In the genomic region with DNA sequence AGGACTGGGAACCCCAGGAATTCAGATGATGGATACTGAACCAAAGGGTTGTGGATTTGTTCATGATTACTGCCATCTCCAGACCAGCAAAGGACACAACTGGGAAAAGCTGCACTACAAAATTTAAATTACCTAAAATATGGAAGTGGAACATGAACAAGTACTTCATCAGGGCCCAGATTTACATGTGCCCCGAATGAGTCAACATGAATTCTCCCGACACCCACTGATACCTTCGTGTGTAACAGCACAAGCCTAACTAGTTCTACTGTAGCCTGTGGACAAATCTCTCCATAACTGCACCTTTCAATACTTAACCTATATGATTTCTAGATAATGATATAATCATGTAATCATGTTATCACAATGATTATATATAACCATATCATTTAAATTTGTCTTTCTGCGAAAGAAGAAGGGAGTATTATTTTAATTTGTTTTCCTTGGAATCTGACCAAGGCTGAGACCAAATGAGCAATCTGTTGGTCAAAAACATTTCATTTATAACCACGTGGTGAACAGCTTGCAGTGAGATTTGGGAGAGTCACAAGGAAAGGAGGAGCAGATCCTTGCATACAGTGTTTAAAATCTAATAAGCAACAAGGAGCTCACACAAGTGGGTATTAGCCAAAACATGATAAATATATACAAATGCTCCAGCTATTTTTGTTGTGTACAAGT, we compare ENCODE assay signal across 21 cellular contexts.
DNase-seq lines count a peak whose midpoint lies in the region; ATAC-seq, FAIRE-seq and TF ChIP-seq lines count a peak whose summit lies in the region.
"Had no signal": no experiment of that assay in that cellular context is flagged by ENCODE, and none has a peak within 500 bp of the region (broad histone marks: within the 10 kb centered on the region; RNA-seq: fewer than 3 reads in every experiment).

No MANE protein-coding gene starts in this region.

- no peaks in the 10 kb centered on the region for H3K79me2 ChIP-seq in GM12878 (ENCODE audit: control insufficient read depth, insufficient read depth, low read length)

- RAD21 ChIA-PET in GM12878 (lab: Charles Lee; ENCODE audit: unreplicated experiment) = interaction anchor here (1.1 to 2.0 kb wide), 2 partner anchors 9 to 142 kb away, joined by 3 to 7 read pairs; no protein-coding TSS in a partner anchor

- TF ChIP-seq CTCF in GM12878 (IDR thresholded peaks at IDR 0.05 in 2 of 3, conservative IDR thresholded peaks at IDR 0.05 in 1 of 3; ENCODE audit: control insufficient read depth in 2 of 3, extremely low read depth in 1 of 3, insufficient read depth in 1 of 3, low read depth in 3 of 3, low read length in 3 of 3) = no peak

- CTCF ChIA-PET in GM12878 (lab: Yijun Ruan, JAX) = interaction anchor here (0.5 to 5.9 kb wide), 11 partner anchors 9 to 159 kb away, joined by 3 to 37 read pairs (median 3); no protein-coding TSS in a partner anchor

- H3K4me2 ChIP-seq in GM12878 (ENCODE audit: control insufficient read depth, insufficient read depth) = no peak overlapping the region

- POLR2A ChIA-PET in GM12878 (lab: Charles Lee) = no interaction called here

- no peak for TF ChIP-seq EP300 in GM12878 (IDR thresholded peaks at IDR 0.05; ENCODE audit: borderline replicate concordance in 1 of 2, control insufficient read depth in 1 of 2, low read depth in 2 of 2, low read length in 2 of 2)

- no peak overlapping the region for H3K27ac ChIP-seq in GM12878 (ENCODE audit: control insufficient read depth, insufficient read depth)
- H3K27ac ChIP-seq: ascending aorta, psoas muscle, SK-N-MC, tibial artery had no signal

- H3K4me3 ChIP-seq in GM12878 = no peak overlapping the region
- H3K4me3 ChIP-seq: ascending aorta, psoas muscle, SK-N-MC, tibial artery had no signal

- no peaks in the 10 kb centered on the region for H3K27me3 ChIP-seq in GM12878 (replicated peaks in 1 of 2; ENCODE audit: control insufficient read depth in 2 of 2, insufficient read depth in 2 of 2, low read length in 1 of 2)
- H3K27me3 ChIP-seq: ascending aorta had no signal

- intact Hi-C loops in GM12878 (cut with micrococcal nuclease; ENCODE audit: unreplicated experiment) = no loop called here

- H3K9ac ChIP-seq in GM12878 (ENCODE audit: control insufficient read depth, insufficient read depth, low read length) = no peak overlapping the region

- no peak for DNase-seq in GM12878 (ENCODE audit: low read depth, low spot score)
- DNase-seq in iris pigment epithelial cell (ENCODE audit: low read depth) = peak; percentile 24
- DNase-seq in activated CD4-positive, CD25-positive, alpha-beta regulatory T cell (lab: John Stamatoyannopoulos, UW) = no peak
- DNase-seq in activated CD8-positive, alpha-beta memory T cell treated with anti-CD3 and anti-CD28 coated beads, Interleukin-2, amount 50 U/mL, for 4 hours = no peak
- DNase-seq in islet precursor cell = no peak
- DNase-seq: activated CD4-positive, alpha-beta T cell treated with anti-CD3 and anti-CD28 coated beads for 36 hours; activated effector memory CD4-positive, alpha-beta T cell treated with anti-CD3 and anti-CD28 coated beads, Interleukin-2, amount 50 U/mL, for 16 hours; EL; GOT3; NCI-H1694 treated with DMSO at 0.1 percent for 48 hours; NCI-H510A treated with DMSO at 0.1 percent for 48 hours; OCI-M1; psoas muscle; T1000; tibial artery had no signal

- in situ Hi-C loops in GM12878 (cut with MboI) = no loop called here

- H3K4me1 ChIP-seq in GM12878 (ENCODE audit: control insufficient read depth, insufficient read depth, low read length) = peaks cover 19% of the 10 kb centered on the region
- H3K4me1 ChIP-seq: ascending aorta, psoas muscle had no signal

- H3K36me3 ChIP-seq in GM12878 (ENCODE audit: control insufficient read depth in 2 of 2, insufficient read depth in 2 of 2, low read length in 1 of 2) = no peaks in the 10 kb centered on the region
- H3K36me3 ChIP-seq: ascending aorta, tibial artery had no signal

- no peak for FAIRE-seq in GM12878 (lab: Jason Lieb, UNC)
- FAIRE-seq: keratinocyte had no signal

- SMC1A ChIA-PET in GM12878 (lab: Charles Lee; ENCODE audit: uncharacterized antibody, unreplicated experiment) = interaction anchor here (0.8 to 1.1 kb wide), 4 partner anchors 8 to 477 kb away, joined by 3 to 7 read pairs (median 4); no protein-coding TSS in a partner anchor

- H2AFZ ChIP-seq in GM12878 (ENCODE audit: control insufficient read depth, low read depth, low read length) = no peak overlapping the region; the same call in 1 of the 2 replicates

- WGBS in GM12878 (ENCODE audit: insufficient coverage, insufficient replicate concordance, low lambda C conversion rate, missing lambda C conversion rate) = 32% methylated on average over 5 of the region's 5 CpGs

- no TSS peak for BruUV-seq in GM12878 (replicated peaks; lab: Mats Ljungman, UMichigan)

- TF ChIP-seq POLR2A in GM12878 (IDR thresholded peaks at IDR 0.05; ENCODE audit: low read depth, low read length) = no peak

- TF ChIP-seq RAD21 in GM12878 (IDR thresholded peaks at IDR 0.05; ENCODE audit: insufficient read depth, low read depth, low read length) = no peak

- H4K20me1 ChIP-seq in GM12878 (ENCODE audit: control insufficient read depth, insufficient read depth) = no peaks in the 10 kb centered on the region

- H3K9me3 ChIP-seq in GM12878 (replicated peaks; ENCODE audit: control insufficient read depth, insufficient read depth, low read length) = no peaks in the 10 kb centered on the region; the same call in 2 of the 3 replicates
- H3K9me3 ChIP-seq: ascending aorta, psoas muscle, tibial artery had no signal

- ATAC-seq in GM18909 (IDR thresholded peaks at IDR 0.05; ENCODE audit: poor library complexity, unreplicated experiment) (peak; percentile 33), HG02973 (IDR thresholded peaks at IDR 0.05; ENCODE audit: unreplicated experiment) (peak; percentile 42), GM12878 (no peak), HG02678 (IDR thresholded peaks at IDR 0.05; ENCODE audit: unreplicated experiment) (no peak)
- ATAC-seq: activated CD4-positive, alpha-beta T cell treated with anti-CD3 and anti-CD28 coated beads for 36 hours; psoas muscle had no signal

TF ChIP-seq in GM12878, 131 proteins besides CTCF, POLR2A, EP300 and RAD21:
- TF ChIP-seq ZZZ3 (IDR thresholded peaks at IDR 0.05; ENCODE audit: control insufficient read depth, insufficient read length, low read depth) (no peak), SPI1 (IDR thresholded peaks at IDR 0.05; ENCODE audit: borderline replicate concordance, insufficient read depth, low read depth, low read length) (peak; percentile 44; the same call in 1 of the 2 replicates)

Comparison
In these comparisons a context has a peak if more than half of its experiments do, and no peak if none do; other contexts are left out.
1. ATAC-seq: peak in GM18909 (single experiment) and HG02973 (single experiment); none in GM12878 (single experiment) and HG02678 (single experiment).